8 cellular contexts compared by ENCODE assay signal in the genomic region with DNA sequence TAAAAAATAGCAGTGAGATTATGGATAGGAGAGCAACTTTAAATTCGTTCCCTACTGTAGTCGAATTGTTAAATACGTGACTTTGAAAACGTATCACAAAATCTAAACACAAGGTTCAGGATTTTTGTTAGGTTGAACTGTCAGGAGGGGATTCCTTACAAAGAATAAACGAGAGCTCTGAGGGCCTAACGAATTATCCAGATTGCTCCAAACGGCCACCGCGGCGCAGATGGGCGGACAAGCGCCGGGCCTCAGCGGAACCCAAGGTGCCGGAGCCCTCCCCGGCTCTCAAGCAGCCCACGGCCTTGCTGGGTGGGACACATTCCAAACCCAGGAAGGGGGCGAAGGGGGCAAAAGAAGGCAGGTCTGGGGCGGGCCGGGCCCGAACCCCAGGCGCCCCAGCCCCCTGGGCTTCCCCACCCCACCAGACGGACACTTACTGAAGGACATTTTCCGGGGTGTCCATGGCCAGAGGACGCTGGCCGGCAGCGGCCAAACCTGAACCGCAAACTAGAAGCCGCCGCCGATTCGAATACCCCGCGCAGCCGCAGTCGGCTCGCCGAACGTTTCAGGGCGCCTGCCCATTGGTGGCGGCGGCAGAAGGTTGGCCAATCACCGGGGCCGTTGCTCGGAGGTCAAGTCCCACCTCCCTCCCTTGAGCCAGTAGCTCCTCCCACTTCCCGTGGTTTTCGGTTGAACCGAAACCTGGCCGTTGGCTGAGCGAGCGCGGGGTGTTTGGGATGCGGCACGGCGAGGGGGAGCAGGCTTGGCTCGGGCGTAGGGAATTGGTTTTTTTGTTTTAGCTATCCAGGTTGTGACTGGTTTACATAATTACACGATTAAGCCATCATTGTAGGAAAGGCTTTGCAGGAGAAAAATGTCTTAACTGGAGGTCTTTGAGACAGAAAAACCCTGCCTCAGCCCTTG. TPM values are rescaled to one million over a fixed set of nuclear protein-coding genes. Genes with fewer than 3 reads are reported as not detected.
DNase-seq lines count a peak whose midpoint lies in the region; ATAC-seq, FAIRE-seq and TF ChIP-seq lines count a peak whose summit lies in the region.

A gene (minus strand): TSS at position 534 of the 927 bp plus-strand sequence. CDS start 68 bp downstream, at position 466.

- ATAC-seq in HG02884 (IDR thresholded peaks at IDR 0.05; ENCODE audit: unreplicated experiment), result peak; percentile 72

- peak within 1 kb of the TSS; percentile 76 for H3K4me3 ChIP-seq in left ventricle myocardium inferior
- peak within 1 kb of the TSS; percentile 46 to 55 for H3K4me3 ChIP-seq in prostate gland

- H3K27me3 ChIP-seq in left ventricle myocardium inferior (ENCODE audit: low read depth) (no peaks in the 10 kb centered on the region), prostate gland (replicated peaks; ENCODE audit: insufficient read depth) (no peaks in the 10 kb centered on the region)

- TF ChIP-seq CTCF in GM13977 (IDR thresholded peaks at IDR 0.05; ENCODE audit: extremely low read depth, insufficient read depth, missing control alignments), result no peak
- TF ChIP-seq CTCF in left ventricle myocardium inferior (IDR thresholded peaks at IDR 0.05; ENCODE audit: borderline replicate concordance), result no peak
- no peak for TF ChIP-seq CTCF in prostate gland (IDR thresholded peaks at IDR 0.05)

- intact Hi-C loops in left ventricle myocardium inferior (cut with micrococcal nuclease) (no loop called here), prostate gland (cut with DNase I) (no loop called here)

- peaks cover 12% of the 10 kb centered on the region for H3K36me3 Mint-ChIP-seq in T-helper 1 cell treated with Interleukin-12 subunit alpha and Interleukin-12 subunit beta and Interleukin-4 antibody, amounts not matched to agents 30 μg/mL and 1 μg/mL, for 36 hours (ENCODE audit: low read depth)

- H3K9me3 Mint-ChIP-seq in T-helper 1 cell treated with Interleukin-12 subunit alpha and Interleukin-12 subunit beta and Interleukin-4 antibody, amounts not matched to agents 30 μg/mL and 1 μg/mL, for 36 hours, result no peaks in the 10 kb centered on the region

- peaks cover 39% of the 10 kb centered on the region for H3K4me1 Mint-ChIP-seq in T-helper 1 cell treated with Interleukin-12 subunit alpha and Interleukin-12 subunit beta and Interleukin-4 antibody, amounts not matched to agents 30 μg/mL and 1 μg/mL, for 36 hours (ENCODE audit: low read depth)

- no peaks in the 10 kb centered on the region for H3K36me3 ChIP-seq in left ventricle myocardium inferior
- no peaks in the 10 kb centered on the region for H3K36me3 ChIP-seq in prostate gland

- H3K9me3 ChIP-seq in left ventricle myocardium inferior (replicated peaks) (no peaks in the 10 kb centered on the region), prostate gland (no peaks in the 10 kb centered on the region)

- peak within 1 kb of the TSS; percentile 85 for H3K27ac ChIP-seq in left ventricle myocardium inferior (replicated peaks)
- peak within 1 kb of the TSS; percentile 89 to 90 for H3K27ac ChIP-seq in prostate gland

- FAIRE-seq in urothelium cell line (lab: Jason Lieb, UNC), result peak; percentile 92

- peak; percentile 96 for DNase-seq in GM13977 (ENCODE audit: low spot score)
- DNase-seq in NCI-H1694 (lab: John Stamatoyannopoulos, UW), result peak; percentile 91
- DNase-seq in amygdala (lab: John Stamatoyannopoulos, UW), result peak; percentile 8 to 96 (median 89)
- peak; percentile 96 for DNase-seq in left ventricle myocardium inferior
- peak; percentile 97 for DNase-seq in prostate gland (ENCODE audit: low spot score)
- DNase-seq in urothelium cell line (ENCODE audit: low spot score), result peak; percentile 100

- peaks cover 7% of the 10 kb centered on the region for H3K27me3 Mint-ChIP-seq in T-helper 1 cell treated with Interleukin-12 subunit alpha and Interleukin-12 subunit beta and Interleukin-4 antibody, amounts not matched to agents 30 μg/mL and 1 μg/mL, for 36 hours (ENCODE audit: low read depth)

- H3K4me3 Mint-ChIP-seq in T-helper 1 cell treated with Interleukin-12 subunit alpha and Interleukin-12 subunit beta and Interleukin-4 antibody, amounts not matched to agents 30 μg/mL and 1 μg/mL, for 36 hours, result peak within 1 kb of the TSS; percentile 96

- H3K4me1 ChIP-seq in left ventricle myocardium inferior (peaks cover 35% of the 10 kb centered on the region), prostate gland (replicated peaks) (peaks cover 5% of the 10 kb centered on the region)

- under 1% methylated on average over 50 of the region's 58 CpGs for WGBS in prostate gland

- in situ Hi-C loops in GM13977 (cut with MboI; ENCODE audit: low pct_unique_long_range_greater_than_20kb, low sequenced_read_pairs, unreplicated experiment), result no loop called here

- peak within 1 kb of the TSS; percentile 99 for H3K27ac Mint-ChIP-seq in T-helper 1 cell treated with Interleukin-12 subunit alpha and Interleukin-12 subunit beta and Interleukin-4 antibody, amounts not matched to agents 30 μg/mL and 1 μg/mL, for 36 hours

- TF ChIP-seq POLR2A in prostate gland (IDR thresholded peaks at IDR 0.05), result peak; percentile 91

RNA-seq across cellular contexts. Expression of the gene that starts here (rescaled TPM):
- total RNA-seq in left ventricle myocardium inferior, result 0.66 TPM
- 10 to 100 TPM in 1 of 2 donors, 1 to 10 TPM in 1; 1.3 to 21.9 TPM for total RNA-seq in prostate gland

Comparison
In these comparisons a context has a peak if more than half of its experiments do, and no peak if none do; other contexts are left out.
1. Peak in every context shown above with its lines: DNase-seq, ATAC-seq, H3K4me3 ChIP-seq and H3K27ac ChIP-seq.
2. Peak in DNase-seq, H3K4me3 ChIP-seq and H3K27ac ChIP-seq in left ventricle myocardium inferior; RNA of the gene not detected or under 1 TPM.